ENCODE assay signal across 1 cellular context in the genomic region with DNA sequence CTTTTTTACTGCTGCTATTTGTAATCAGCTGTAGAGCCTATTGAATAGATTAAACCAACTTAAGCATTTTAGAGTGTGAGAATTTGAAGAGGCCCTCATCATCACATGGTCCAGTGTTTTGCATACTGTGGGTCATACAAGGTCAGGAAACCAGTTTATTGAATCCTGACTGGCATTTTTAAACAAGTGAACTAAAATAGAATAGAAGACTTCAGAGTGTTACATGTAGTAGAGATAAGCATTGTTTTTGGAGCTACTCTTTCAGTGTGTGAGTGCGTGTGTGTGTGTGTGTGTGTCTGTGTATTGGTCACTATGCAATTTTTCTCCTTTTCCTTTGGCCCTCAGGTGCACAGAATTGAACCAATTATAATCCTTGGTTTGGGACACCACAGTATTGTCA.
TF ChIP-seq lines count a peak whose summit lies in the region.

No MANE protein-coding gene starts in this region.

TF ChIP-seq in HepG2, 621 proteins besides CTCF, POLR2A, EP300 and RAD21 (continued from another document):
- TF ChIP-seq HOXD1 (CRISPR knock-in tag; IDR thresholded peaks at IDR 0.05) (no peak), FOXK1 (CRISPR knock-in tag; IDR thresholded peaks at IDR 0.05; ENCODE audit: borderline replicate concordance, low read depth) (no peak), NONO (IDR thresholded peaks at IDR 0.05) (no peak), NONO (CRISPR knock-in tag; conservative IDR thresholded peaks at IDR 0.05) (no peak), RAD51 (IDR thresholded peaks at IDR 0.05; ENCODE audit: borderline replicate concordance) (no peak), ZNF34 (CRISPR knock-in tag; IDR thresholded peaks at IDR 0.05; ENCODE audit: borderline replicate concordance) (no peak), GLI4 (CRISPR knock-in tag; IDR thresholded peaks at IDR 0.05; ENCODE audit: borderline replicate concordance) (no peak)
- TF ChIP-seq, protein P1, sequence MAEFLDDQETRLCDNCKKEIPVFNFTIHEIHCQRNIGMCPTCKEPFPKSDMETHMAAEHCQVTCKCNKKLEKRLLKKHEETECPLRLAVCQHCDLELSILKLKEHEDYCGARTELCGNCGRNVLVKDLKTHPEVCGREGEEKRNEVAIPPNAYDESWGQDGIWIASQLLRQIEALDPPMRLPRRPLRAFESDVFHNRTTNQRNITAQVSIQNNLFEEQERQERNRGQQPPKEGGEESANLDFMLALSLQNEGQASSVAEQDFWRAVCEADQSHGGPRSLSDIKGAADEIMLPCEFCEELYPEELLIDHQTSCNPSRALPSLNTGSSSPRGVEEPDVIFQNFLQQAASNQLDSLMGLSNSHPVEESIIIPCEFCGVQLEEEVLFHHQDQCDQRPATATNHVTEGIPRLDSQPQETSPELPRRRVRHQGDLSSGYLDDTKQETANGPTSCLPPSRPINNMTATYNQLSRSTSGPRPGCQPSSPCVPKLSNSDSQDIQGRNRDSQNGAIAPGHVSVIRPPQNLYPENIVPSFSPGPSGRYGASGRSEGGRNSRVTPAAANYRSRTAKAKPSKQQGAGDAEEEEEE (CRISPR knock-in tag; IDR thresholded peaks at IDR 0.05; ENCODE audit: borderline replicate concordance) = no peak
TF ChIP-seq in HepG2: peak in this region for 0.
